In the genomic region with DNA sequence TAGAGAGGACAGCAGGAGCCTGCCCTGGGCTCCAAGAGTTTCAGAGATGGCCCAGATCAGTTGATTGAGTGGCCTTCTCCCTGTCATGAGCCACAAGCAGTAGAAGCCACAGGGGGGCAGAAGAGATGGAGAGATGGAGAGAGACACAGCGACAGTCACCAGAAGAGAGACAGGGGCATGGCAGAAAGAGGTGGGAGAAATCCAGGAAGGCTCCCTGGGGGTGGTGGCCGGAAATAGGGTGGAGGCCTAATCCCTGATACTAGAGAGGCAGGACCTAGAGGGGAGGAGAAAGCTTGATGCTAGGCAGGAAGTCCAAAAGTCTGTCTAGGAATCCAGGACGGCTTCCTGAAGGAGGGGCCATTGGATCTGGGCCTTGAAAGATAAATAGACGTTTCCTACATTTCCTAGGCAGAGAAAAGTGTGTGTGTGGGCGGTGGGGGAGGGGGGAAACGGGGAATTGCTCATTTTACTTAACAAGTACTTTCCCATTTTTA, we compare ENCODE assay signal across 8 cellular contexts. TPM values are rescaled to one million over a fixed set of nuclear protein-coding genes. Genes with fewer than 3 reads are reported as not detected.
DNase-seq lines count a peak whose midpoint lies in the region; ATAC-seq and TF ChIP-seq lines count a peak whose summit lies in the region.

No MANE protein-coding gene starts in this region.

- H3K79me2 ChIP-seq in ACC112 (ENCODE audit: control insufficient read depth, insufficient read depth, low read length, unreplicated experiment) (peaks cover 48% of the 10 kb centered on the region), GM23338 (replicated peaks; ENCODE audit: insufficient read depth) (no peaks in the 10 kb centered on the region)

- H3K4me1 ChIP-seq in ACC112 (ENCODE audit: control insufficient read depth, insufficient read depth, low read length, unreplicated experiment) (peaks cover 47% of the 10 kb centered on the region), GM23338 (ENCODE audit: insufficient read depth) (peaks cover 15% of the 10 kb centered on the region)

- H2AFZ ChIP-seq in ACC112 (ENCODE audit: low read length, unreplicated experiment) (no peak overlapping the region), GM23338 (peak overlapping the region; percentile 92)

- H3K4me1 Mint-ChIP-seq in GM23338 (peaks cover 15% of the 10 kb centered on the region; the same call in 2 of the 3 replicates), T-helper 17 cell (peaks cover 24% of the 10 kb centered on the region)
- H3K4me1 Mint-ChIP-seq in naive thymus-derived CD8-positive, alpha-beta T cell: peaks cover 17 to 27% (median 20%) of the 10 kb centered on the region in 4 donors

- ATAC-seq in GM23338: peak; percentile 27; the same call in 2 of the 3 replicates
- ATAC-seq in T-helper 17 cell: no peak
- ATAC-seq in naive thymus-derived CD8-positive, alpha-beta T cell: no peak

- peaks cover 4% of the 10 kb centered on the region for H3K27me3 Mint-ChIP-seq in GM23338 (ENCODE audit: insufficient read depth, low read depth, poor library complexity)
- H3K27me3 Mint-ChIP-seq in T-helper 17 cell: no peaks in the 10 kb centered on the region
- no peaks in the 10 kb centered on the region for H3K27me3 Mint-ChIP-seq in naive thymus-derived CD8-positive, alpha-beta T cell

- H3K4me3 ChIP-seq in ACC112 (ENCODE audit: low read depth, low read length): peak overlapping the region; percentile 92
- no peak overlapping the region for H3K4me3 ChIP-seq in GM23338
- peak overlapping the region; percentile 90 for H3K4me3 ChIP-seq in coronary artery

- H3K4me3 Mint-ChIP-seq in GM23338 (no peak overlapping the region), T-helper 17 cell (peak overlapping the region; percentile 28)
- peak overlapping the region in 3 of 10 donors; percentile 1 to 54 (median 52) for H3K4me3 Mint-ChIP-seq in naive thymus-derived CD8-positive, alpha-beta T cell

- H3K9me2 ChIP-seq in GM23338 (ENCODE audit: insufficient read depth): no peaks in the 10 kb centered on the region

- H3F3A ChIP-seq in GM23338 (replicated peaks; ENCODE audit: low read depth): no peaks in the 10 kb centered on the region

- H3K36me3 Mint-ChIP-seq in GM23338 (ENCODE audit: low read depth) (peaks cover 9% of the 10 kb centered on the region), T-helper 17 cell (ENCODE audit: low read depth) (no peaks in the 10 kb centered on the region)
- no peaks in the 10 kb centered on the region for H3K36me3 Mint-ChIP-seq in naive thymus-derived CD8-positive, alpha-beta T cell

- H3K9me3 Mint-ChIP-seq in GM23338: peaks cover 14% of the 10 kb centered on the region
- H3K9me3 Mint-ChIP-seq in naive thymus-derived CD8-positive, alpha-beta T cell: no peaks in the 10 kb centered on the region

- H3K27ac Mint-ChIP-seq in GM23338 (no peak overlapping the region), T-helper 17 cell (peak overlapping the region; percentile 47)
- H3K27ac Mint-ChIP-seq in naive thymus-derived CD8-positive, alpha-beta T cell: peak overlapping the region in 7 of 10 donors; percentile 4 to 79 (median 48)

- H3K9me3 ChIP-seq in T-helper 17 cell (ENCODE audit: control insufficient read depth, low read length, poor library complexity, severe bottlenecking): no peaks in the 10 kb centered on the region

- DNase-seq in GM23338 (ENCODE audit: low spot score) (no peak), T-helper 17 cell (no peak), coronary artery (ENCODE audit: low spot score) (no peak), NCI-H187 (lab: John Stamatoyannopoulos, UW) (no peak), ACHN (no peak), NCI-H1436 treated with DMSO at 0.1 percent for 48 hours (lab: John Stamatoyannopoulos, UW) (no peak)
- peak in 9 of 10 donors; percentile 20 to 73 (median 42) for DNase-seq in naive thymus-derived CD8-positive, alpha-beta T cell

- H3K4me2 ChIP-seq in GM23338: peak overlapping the region; percentile 26; the same call in 1 of the 2 replicates

- TF ChIP-seq CTCF in GM23338 (conservative IDR thresholded peaks at IDR 0.05; ENCODE audit: low read depth in 2 of 2): peak in 1 of 2 experiments; percentile 52; a peak in 2 of 4 replicates
- TF ChIP-seq CTCF in coronary artery (IDR thresholded peaks at IDR 0.05): no peak

- in situ Hi-C loops in ACHN (cut with HindIII; ENCODE audit: low pct_ligation_motif_present, low pct_unique_long_range_greater_than_20kb, low sequenced_read_pairs): no loop called here

- no peaks in the 10 kb centered on the region for H3K27me3 ChIP-seq in ACC112 (ENCODE audit: insufficient read depth, low read length)
- H3K27me3 ChIP-seq in GM23338 (ENCODE audit: insufficient read depth): no peaks in the 10 kb centered on the region

- H3K36me3 ChIP-seq in ACC112 (ENCODE audit: insufficient read depth, low read length) (0 out of 2 replicates have a peak, but pooled peaks cover 3% of the 10 kb centered on the region), GM23338 (ENCODE audit: insufficient read depth) (no peaks in the 10 kb centered on the region)

- peak overlapping the region; percentile 99 for H3K27ac ChIP-seq in ACC112 (ENCODE audit: low read depth, low read length)
- no peak overlapping the region for H3K27ac ChIP-seq in GM23338 (ENCODE audit: low read depth)
- H3K27ac ChIP-seq in coronary artery: peak overlapping the region; percentile 77 to 98

- H4K20me1 ChIP-seq in GM23338 (replicated peaks; ENCODE audit: insufficient read depth): no peaks in the 10 kb centered on the region

- POLR2A ChIA-PET in naive thymus-derived CD8-positive, alpha-beta T cell (lab: Charles Lee): interaction anchor here (1.3 to 1.5 kb wide), 2 partner anchors 9 to 45 kb away, joined by 6 read pairs; a partner anchor contains a TSS

TF ChIP-seq in GM23338, 12 proteins besides CTCF, POLR2A, EP300 and RAD21:
- TF ChIP-seq EZH2 (IDR thresholded peaks at IDR 0.05; ENCODE audit: low read depth, unreplicated experiment): no peak
- no peak for TF ChIP-seq CREB1 (CRISPR knock-in tag; IDR thresholded peaks at IDR 0.05; ENCODE audit: low read depth)
- no peak for TF ChIP-seq JUNB (IDR thresholded peaks at IDR 0.05; ENCODE audit: unreplicated experiment)
- TF ChIP-seq ZNF114 (CRISPR knock-in tag; IDR thresholded peaks at IDR 0.05): no peak
- TF ChIP-seq POLR2AphosphoS5 (IDR thresholded peaks at IDR 0.05; ENCODE audit: low read depth): no peak
- TF ChIP-seq, protein P1, sequence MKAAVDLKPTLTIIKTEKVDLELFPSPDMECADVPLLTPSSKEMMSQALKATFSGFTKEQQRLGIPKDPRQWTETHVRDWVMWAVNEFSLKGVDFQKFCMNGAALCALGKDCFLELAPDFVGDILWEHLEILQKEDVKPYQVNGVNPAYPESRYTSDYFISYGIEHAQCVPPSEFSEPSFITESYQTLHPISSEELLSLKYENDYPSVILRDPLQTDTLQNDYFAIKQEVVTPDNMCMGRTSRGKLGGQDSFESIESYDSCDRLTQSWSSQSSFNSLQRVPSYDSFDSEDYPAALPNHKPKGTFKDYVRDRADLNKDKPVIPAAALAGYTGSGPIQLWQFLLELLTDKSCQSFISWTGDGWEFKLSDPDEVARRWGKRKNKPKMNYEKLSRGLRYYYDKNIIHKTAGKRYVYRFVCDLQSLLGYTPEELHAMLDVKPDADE (IDR thresholded peaks at IDR 0.05): no peak

RNA-seq across cellular contexts. Expression of a gene that starts 9.6 kb away (rescaled TPM):
- 237 and 288 TPM in 2 replicates for total RNA-seq in GM23338 (2014; rRNA removed; shearing (Covaris generic))
- 204 and 223 TPM in 2 replicates for polyA plus RNA-seq in GM23338 (2016; fragmentation: Nextera tagmentation; extraction: Ambion mirVana)
- 100 to 1,000 TPM; 261 to 279 TPM for total RNA-seq in T-helper 17 cell
- 10 to 100 TPM; 57.8 to 60.4 TPM for total RNA-seq in naive thymus-derived CD8-positive, alpha-beta T cell
- polyA plus RNA-seq in naive thymus-derived CD8-positive, alpha-beta T cell: 10 to 100 TPM; 27.4 to 30.8 (median 29.3) TPM

RNA-seq across cellular contexts. Expression of a gene that starts 45.0 kb away (rescaled TPM):
- total RNA-seq in GM23338 (2014; rRNA removed; shearing (Covaris generic)): 49.7 and 59.5 TPM in 2 replicates
- polyA plus RNA-seq in GM23338 (2016; fragmentation: Nextera tagmentation; extraction: Ambion mirVana): 48.0 and 53.1 TPM in 2 replicates
- 100 to 1,000 TPM in 1 of 2 donors, 10 to 100 TPM in 1; 97.5 to 105 TPM for total RNA-seq in T-helper 17 cell
- 10 to 100 TPM; 66.5 to 88.3 TPM for total RNA-seq in naive thymus-derived CD8-positive, alpha-beta T cell
- polyA plus RNA-seq in naive thymus-derived CD8-positive, alpha-beta T cell: 10 to 100 TPM; 65.6 to 69.8 (median 66.1) TPM

Comparison
In these comparisons a context has a peak if more than half of its experiments do, and no peak if none do; other contexts are left out.
1. DNase-seq: peak in naive thymus-derived CD8-positive, alpha-beta T cell (9 of 10); none in GM23338 (single experiment), T-helper 17 cell (0 of 3), coronary artery (single experiment), NCI-H187 (0 of 2), ACHN (single experiment) and NCI-H1436 treated with DMSO at 0.1 percent for 48 hours (single experiment).